Comparison of ENCODE assay signal across 8 cellular contexts in the genomic region with DNA sequence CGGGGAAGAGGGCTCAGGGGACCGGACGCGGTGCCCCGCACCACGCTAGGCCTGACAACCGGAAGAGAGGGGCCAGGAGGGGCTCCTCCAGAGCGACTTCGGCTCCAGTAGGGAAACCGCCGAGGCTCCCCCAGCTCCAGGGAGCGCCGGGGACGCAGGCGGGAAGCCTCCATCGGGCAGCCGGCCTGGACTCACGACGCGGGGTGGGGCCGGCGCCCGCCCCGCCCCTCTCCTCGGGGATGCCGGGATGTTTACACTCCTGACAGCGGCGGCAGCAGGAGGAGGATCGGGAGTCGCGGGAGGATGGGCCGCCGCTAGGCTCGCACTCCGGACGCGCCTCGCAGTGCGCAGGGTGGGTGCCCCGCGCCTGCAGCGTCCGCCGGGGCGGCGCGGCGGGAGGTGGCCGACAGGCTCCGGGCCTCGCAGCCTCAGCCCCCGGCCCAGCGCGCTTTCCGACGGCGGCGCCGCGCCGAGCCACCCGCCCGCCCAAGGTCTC. TPM values are rescaled to one million over a fixed set of nuclear protein-coding genes. Genes with fewer than 3 reads are reported as not detected.
DNase-seq lines count a peak whose midpoint lies in the region; ATAC-seq and TF ChIP-seq lines count a peak whose summit lies in the region.

A gene (plus strand): TSS at position 254 of the 496 bp plus-strand sequence. CDS start 75,583 bp downstream, outside the sequence.

- no peaks in the 10 kb centered on the region for H3K36me3 ChIP-seq in right lobe of liver

- no peaks in the 10 kb centered on the region for H3K9me3 ChIP-seq in right lobe of liver

- H3K4me1 ChIP-seq in right lobe of liver, result peaks cover 0 to 19% (median 6%) of the 10 kb centered on the region in 4 donors

- ATAC-seq in GM19395 (IDR thresholded peaks at IDR 0.05; ENCODE audit: unreplicated experiment) (peak; percentile 47), HG03469 (IDR thresholded peaks at IDR 0.05; ENCODE audit: unreplicated experiment) (peak; percentile 37), right lobe of liver (peak; percentile 80 to 87 (median 85))

- TF ChIP-seq POLR2A in right lobe of liver (IDR thresholded peaks at IDR 0.05), result peak; percentile 87

- peak; percentile 88 for DNase-seq in CD1c-positive myeloid dendritic cell (ENCODE audit: extremely low spot score)
- DNase-seq in NCI-H69 (lab: John Stamatoyannopoulos, UW), result peak; percentile 96
- DNase-seq in activated CD4-positive, alpha-beta T cell treated with anti-CD3 and anti-CD28 coated beads, Interleukin-2, amount 50 U/mL, for 48 hours, result peak; percentile 71 to 77
- peak; percentile 84 for DNase-seq in ecto neural progenitor cell (ENCODE audit: low spot score)
- DNase-seq in right lobe of liver, result peak; percentile 91 to 93 (median 93)
- DNase-seq in stimulated activated CD4-positive, alpha-beta T cell treated with anti-CD3 and anti-CD28 coated beads, Interleukin-4, amount 100 ng/mL, for 48 hours (ENCODE audit: low read depth in 2 of 2), result peak; percentile 41 to 60

- peak within 1 kb of the TSS; percentile 83 to 93 (median 90) for H3K4me3 ChIP-seq in right lobe of liver

- H3K27ac ChIP-seq in right lobe of liver, result peak within 1 kb of the TSS; percentile 94 to 99 (median 98)

- peak in 2 of 4 donors; percentile 5 to 8 for TF ChIP-seq CTCF in right lobe of liver (IDR thresholded peaks at IDR 0.05)

- intact Hi-C loops in right lobe of liver (cut with DNase I), result no loop called here

- no peaks in the 10 kb centered on the region for H3K27me3 ChIP-seq in right lobe of liver

- 4% methylated on average over 5 of the region's 63 CpGs for WGBS in right lobe of liver (ENCODE audit: insufficient coverage, low coverage, low lambda C conversion rate, missing lambda C conversion rate)

RNA-seq across cellular contexts. Expression of the gene that starts here (rescaled TPM):
- total RNA-seq in right lobe of liver, result 10 to 100 TPM; 20.6 to 32.3 (median 21.5) TPM

Comparison
In these comparisons a context has a peak if more than half of its experiments do, and no peak if none do; other contexts are left out.
1. Peak in every context shown above with its lines: DNase-seq, ATAC-seq, H3K4me3 ChIP-seq and H3K27ac ChIP-seq.